In the genomic region with DNA sequence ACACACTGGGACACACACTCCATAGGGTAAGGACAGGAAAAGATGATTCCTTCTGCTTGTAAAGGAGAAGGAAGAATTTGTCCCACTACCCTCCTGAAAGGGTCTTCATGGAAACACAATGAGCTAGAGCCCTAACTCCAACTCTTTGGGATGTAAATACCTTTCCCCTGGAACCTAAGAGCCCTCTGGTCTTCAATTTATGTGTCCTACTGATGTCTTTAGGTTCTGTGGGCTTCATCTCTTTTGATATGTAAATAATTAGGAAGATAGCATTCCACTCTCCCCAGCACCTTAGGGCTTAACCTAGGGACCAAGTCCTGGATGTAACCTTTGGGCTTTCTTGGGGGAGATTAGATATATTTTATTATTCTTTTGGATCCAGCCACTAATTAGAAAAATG, we compare ENCODE assay signal across 26 cellular contexts. TPM values are rescaled to one million over a fixed set of nuclear protein-coding genes. Genes with fewer than 3 reads are reported as not detected.
A peak's percentile ranks its signal among the peaks of the same experiment; 100 is the strongest.
DNase-seq lines count a peak whose midpoint lies in the region; ATAC-seq and TF ChIP-seq lines count a peak whose summit lies in the region.
"Had no signal": no experiment of that assay in that cellular context is flagged by ENCODE, and none has a peak within 500 bp of the region (broad histone marks: within the 10 kb centered on the region; RNA-seq: fewer than 3 reads in every experiment).

No MANE protein-coding gene starts in this region.

- no peak for DNase-seq in GM23248
- no peak for DNase-seq in astrocyte of the cerebellum (ENCODE audit: low read depth)
- DNase-seq in retina, result peak; percentile 28
- DNase-seq in Right ventricle myocardium superior, result no peak
- DNase-seq in DMS114 treated with DMSO at 0.1 percent for 48 hours (lab: John Stamatoyannopoulos, UW; ENCODE audit: unreplicated experiment), result no peak
- DNase-seq in HPDE6-E6E7 (ENCODE audit: extremely low spot score), result no peak
- no peak for DNase-seq in globus pallidus (ENCODE audit: low spot score)
- DNase-seq: activated CD4-positive, alpha-beta memory T cell treated with anti-CD3 and anti-CD28 coated beads, Interleukin-2, amount 10 ng/mL, durations not matched to agents 7 days and 5 days; activated CD4-positive, CD25-positive, alpha-beta regulatory T cell; activated T-cell treated with anti-CD3 and anti-CD28 coated beads for 4 hours; central memory CD4-positive, alpha-beta T cell; foreskin keratinocyte; naive B cell; NCI-H1092 treated with DMSO at 0.1 percent for 48 hours; NCI-H2081; T1000 had no signal

- no peak overlapping the region for H3K4me2 ChIP-seq in GM23248 (ENCODE audit: unreplicated experiment)

- no peaks in the 10 kb centered on the region for H3K79me2 ChIP-seq in GM23248 (ENCODE audit: insufficient read depth)

- in situ Hi-C loops in GM23248 (cut with MboI), result loop anchor here (25.0 kb wide), 1 partner anchor 631 kb away; no protein-coding TSS in a partner anchor
- in situ Hi-C loops in astrocyte of the cerebellum (cut with HindIII; ENCODE audit: low sequenced_read_pairs), result no loop called here

- H3K9me3 ChIP-seq in GM23248 (ENCODE audit: low read depth) (no peaks in the 10 kb centered on the region), iPS-18a (ENCODE audit: control insufficient read depth, low read depth, low read length) (no peaks in the 10 kb centered on the region)
- H3K9me3 ChIP-seq: pancreas, upper lobe of left lung had no signal

- H3K9me2 ChIP-seq in GM23248 (ENCODE audit: insufficient read depth), result no peaks in the 10 kb centered on the region

- ATAC-seq in Right ventricle myocardium superior (ENCODE audit: poor library complexity), result no peak
- ATAC-seq: HepG2 had no signal

- no peak for TF ChIP-seq CTCF in astrocyte of the cerebellum (IDR thresholded peaks at IDR 0.05; ENCODE audit: low read depth, low read length, missing control alignments)

- H4K20me1 ChIP-seq in GM23248 (ENCODE audit: insufficient read depth), result no peaks in the 10 kb centered on the region

- H3K9ac ChIP-seq in GM23248, result no peak overlapping the region
- no peak overlapping the region for H3K9ac ChIP-seq in iPS-18a (ENCODE audit: low read length)

- intact Hi-C loops in Right ventricle myocardium superior (cut with DNase I), result no loop called here

- H2AFZ ChIP-seq in GM23248, result no peak overlapping the region

- no peak overlapping the region for H3K27ac ChIP-seq in GM23248
- no peak overlapping the region for H3K27ac ChIP-seq in iPS-18a (ENCODE audit: low read length)
- H3K27ac ChIP-seq: C4-2B, epithelial cell of prostate, foreskin keratinocyte, pancreas, upper lobe of left lung had no signal

- H3K4me3 ChIP-seq in GM23248 (peak overlapping the region; percentile 67), astrocyte of the cerebellum (ENCODE audit: low read depth, low read length) (peak overlapping the region; percentile 49), iPS-18a (ENCODE audit: low read length) (peak overlapping the region; percentile 29)

- H3K4me1 ChIP-seq in GM23248 (ENCODE audit: insufficient read depth) (no peaks in the 10 kb centered on the region), iPS-18a (ENCODE audit: control insufficient read depth, low read depth, low read length) (peaks cover 5% of the 10 kb centered on the region)
- H3K4me1 ChIP-seq: foreskin keratinocyte had no signal

- no peaks in the 10 kb centered on the region for H3F3A ChIP-seq in GM23248 (ENCODE audit: insufficient read depth)

- peaks cover 16% of the 10 kb centered on the region; the same call in 1 of the 2 replicates for H3K27me3 ChIP-seq in GM23248 (replicated peaks; ENCODE audit: insufficient read depth)
- H3K27me3 ChIP-seq in iPS-18a (ENCODE audit: control insufficient read depth, insufficient read depth, low read length), result peaks cover 93% of the 10 kb centered on the region
- H3K27me3 ChIP-seq: foreskin keratinocyte, pancreas had no signal

- H3K36me3 ChIP-seq in GM23248 (ENCODE audit: low read depth) (no peaks in the 10 kb centered on the region), iPS-18a (ENCODE audit: control insufficient read depth, low read depth, low read length) (no peaks in the 10 kb centered on the region)
- H3K36me3 ChIP-seq: pancreas, upper lobe of left lung had no signal

RNA-seq across cellular contexts. Expression of gene PF4, which starts 38.3 kb away (rescaled TPM):
- not detected in 2 replicates for total RNA-seq in GM23248 (2014; rRNA removed; shearing (Covaris generic))
- not detected in 2 replicates for polyA plus RNA-seq in GM23248 (2016; fragmentation: Nextera tagmentation; extraction: Ambion mirVana)
- not detected for total RNA-seq in Right ventricle myocardium superior
- total RNA-seq: activated CD4-positive, alpha-beta memory T cell treated with anti-CD3 and anti-CD28 coated beads, Interleukin-2, amount 10 ng/mL, durations not matched to agents 7 days and 5 days; dermis microvascular lymphatic vessel endothelial cell; foreskin keratinocyte; G401; HepG2; pancreas had no signal
- polyA plus RNA-seq: AG04450, foreskin keratinocyte, HepG2 had no signal

RNA-seq across cellular contexts. Expression of gene PPBP, which starts 44.4 kb away (rescaled TPM):
- not detected in 2 replicates for total RNA-seq in GM23248 (2014; rRNA removed; shearing (Covaris generic))
- not detected in 2 replicates for polyA plus RNA-seq in GM23248 (2016; fragmentation: Nextera tagmentation; extraction: Ambion mirVana)
- 0.32 TPM for total RNA-seq in Right ventricle myocardium superior
- total RNA-seq: activated CD4-positive, alpha-beta memory T cell treated with anti-CD3 and anti-CD28 coated beads, Interleukin-2, amount 10 ng/mL, durations not matched to agents 7 days and 5 days; dermis microvascular lymphatic vessel endothelial cell; foreskin keratinocyte; G401; HepG2; left colon had no signal
- polyA plus RNA-seq: AG04450, foreskin keratinocyte, HepG2, pancreas had no signal

RNA-seq across cellular contexts. Expression of gene CXCL5, which starts 54.9 kb away (rescaled TPM):
- total RNA-seq in GM23248 (2014; rRNA removed; shearing (Covaris generic)), result not detected in 2 replicates
- polyA plus RNA-seq in GM23248 (2016; fragmentation: Nextera tagmentation; extraction: Ambion mirVana), result not detected in 2 replicates
- total RNA-seq in Right ventricle myocardium superior, result 0.11 TPM
- total RNA-seq: activated CD4-positive, alpha-beta memory T cell treated with anti-CD3 and anti-CD28 coated beads, Interleukin-2, amount 10 ng/mL, durations not matched to agents 7 days and 5 days; G401; HepG2 had no signal
- polyA plus RNA-seq: HepG2 had no signal
